In genomic region chrX:123476636-123477219, GRCh38 we compare ENCODE assay signal across 18 cellular contexts.
"Had no signal": no experiment of that assay in that cellular context is flagged by ENCODE, and none has a peak within 500 bp of the region (broad histone marks: within the 10 kb centered on the region; RNA-seq: fewer than 3 reads in every experiment).

No MANE protein-coding gene starts in this region.

- H3K4me1 ChIP-seq: breast epithelium, prostate gland, right lobe of liver, suprapubic skin had no signal

- FAIRE-seq: TTC549 had no signal

- H3K36me3 ChIP-seq: breast epithelium, prostate gland, right lobe of liver, suprapubic skin had no signal

- H3K27ac ChIP-seq: breast epithelium, dorsolateral prefrontal cortex, prostate gland, right lobe of liver, suprapubic skin had no signal

- H3K4me3 ChIP-seq: breast epithelium, dorsolateral prefrontal cortex, prostate gland, right lobe of liver, suprapubic skin had no signal

- H3K9me3 ChIP-seq: breast epithelium, prostate gland, right lobe of liver, suprapubic skin had no signal

- DNase-seq: activated CD4-positive, CD25-positive, alpha-beta regulatory T cell; activated naive CD4-positive, alpha-beta T cell treated with anti-CD3 and anti-CD28 coated beads, Interleukin-2, amount 50 U/mL, for 16 hours; activated T-cell treated with anti-CD3 and anti-CD28 coated beads, Interleukin-2, amount 50 U/mL, for 1 hour; amniotic stem cell; dorsolateral prefrontal cortex; head of caudate nucleus; islet precursor cell; occipital lobe; right lobe of liver; stimulated activated CD4-positive, alpha-beta T cell treated with anti-CD3 and anti-CD28 coated beads, Interleukin-2, amount 100 ng/mL, for 24 hours; stimulated activated naive CD4-positive, alpha-beta T cell treated with Interleukin-2 at 50 U/mL for 16 hours; T-helper 17 cell had no signal

- H3K27me3 ChIP-seq: breast epithelium, right lobe of liver, suprapubic skin had no signal

- ATAC-seq: left lobe of liver; natural killer cell treated with Interleukin-12 subunit alpha and Interleukin-12 subunit beta and Interleukin-15 and Interleukin-18, amount 100 ng/mL, for 72 hours; right lobe of liver; T-helper 17 cell had no signal
